ENCODE assay signal across 1 cellular context in genomic region chr6:116120430-116120829, GRCh38.
TF ChIP-seq lines count a peak whose summit lies in the region.

No MANE protein-coding gene starts in this region.

TF ChIP-seq in HepG2, 621 proteins besides CTCF, POLR2A, EP300 and RAD21:
- TF ChIP-seq BCL3 (CRISPR knock-in tag; IDR thresholded peaks at IDR 0.05) = no peak
- TF ChIP-seq ZNF318 (CRISPR knock-in tag; IDR thresholded peaks at IDR 0.05) = no peak
- TF ChIP-seq ZNF839 (CRISPR knock-in tag; IDR thresholded peaks at IDR 0.05; ENCODE audit: borderline replicate concordance) = no peak
- TF ChIP-seq RARA (CRISPR knock-in tag; IDR thresholded peaks at IDR 0.05) = no peak
- no peak for TF ChIP-seq HES4 (CRISPR knock-in tag; IDR thresholded peaks at IDR 0.05; ENCODE audit: borderline replicate concordance)
- no peak for TF ChIP-seq ZNF775 (CRISPR knock-in tag; IDR thresholded peaks at IDR 0.05; ENCODE audit: borderline replicate concordance)
- TF ChIP-seq ZSCAN20 (CRISPR knock-in tag; IDR thresholded peaks at IDR 0.05; ENCODE audit: borderline replicate concordance) = no peak
- no peak for TF ChIP-seq RBFOX2 (IDR thresholded peaks at IDR 0.05; ENCODE audit: low read depth, low read length)
- TF ChIP-seq CHD2 (IDR thresholded peaks at IDR 0.05; ENCODE audit: low read depth, low read length) = no peak
- no peak for TF ChIP-seq HIC2 (CRISPR knock-in tag; IDR thresholded peaks at IDR 0.05; ENCODE audit: low read depth)
- no peak for TF ChIP-seq ZNF432 (CRISPR knock-in tag; IDR thresholded peaks at IDR 0.05; ENCODE audit: borderline replicate concordance)
